In genomic region chr3:134357261-134357913, GRCh38 we compare ENCODE assay signal across 10 cellular contexts. TPM values are rescaled to one million over a fixed set of nuclear protein-coding genes. Genes with fewer than 3 reads are reported as not detected.
DNase-seq lines count a peak whose midpoint lies in the region; ATAC-seq and TF ChIP-seq lines count a peak whose summit lies in the region.
"Had no signal": no experiment of that assay in that cellular context is flagged by ENCODE, and none has a peak within 500 bp of the region (broad histone marks: within the 10 kb centered on the region; RNA-seq: fewer than 3 reads in every experiment).

No MANE protein-coding gene starts in this region.

- peaks cover 38% of the 10 kb centered on the region for H3K79me2 ChIP-seq in PC-3 (ENCODE audit: low read length)

- intact Hi-C loops in PC-3 (cut with micrococcal nuclease), result no loop called here
- intact Hi-C loops in dorsolateral prefrontal cortex (cut with DNase I), result no loop called here

- no peaks in the 10 kb centered on the region for H3K9me2 ChIP-seq in PC-3 (replicated peaks; ENCODE audit: low read length)

- POLR2A ChIA-PET in PC-3 (lab: Charles Lee; ENCODE audit: unreplicated experiment), result no interaction called here

- no peak overlapping the region for H3K9ac ChIP-seq in PC-3 (ENCODE audit: low read length)
- no peak overlapping the region for H3K9ac ChIP-seq in mucosa of rectum (ENCODE audit: low read depth in 1 of 2, low read length in 2 of 2)

- H3K9me3 ChIP-seq in PC-3 (ENCODE audit: low read length) (no peaks in the 10 kb centered on the region), mucosa of rectum (ENCODE audit: control insufficient read depth in 2 of 2, low read length in 2 of 2) (no peaks in the 10 kb centered on the region), thoracic aorta (no peaks in the 10 kb centered on the region)

- CTCF ChIA-PET in PC-3 (lab: Charles Lee), result interaction anchor here (0.5 kb wide), 1 partner anchor 537 kb away, joined by 3 read pairs; no protein-coding TSS in a partner anchor

- ATAC-seq in PC-3 (0 out of 2 replicates have a peak, but pooled peaks have one; percentile 4), thoracic aorta (ENCODE audit: insufficient number of reproducible peaks, low FRiP score, low read depth) (peak; percentile 44)

- H3K27ac ChIP-seq in PC-3 (ENCODE audit: low read length) (peak overlapping the region; percentile 76), dorsolateral prefrontal cortex (peak overlapping the region in 57 of 59 donors; percentile 23 to 100 (median 99)), mucosa of rectum (ENCODE audit: low read depth in 2 of 2, low read length in 2 of 2) (peak overlapping the region; percentile 45 to 52), thoracic aorta (peak overlapping the region; percentile 81 to 86)

- TSS peak; percentile 16 for BruUV-seq in PC-3 (replicated peaks; lab: Mats Ljungman, UMichigan)

- no peaks in the 10 kb centered on the region for H4K20me1 ChIP-seq in PC-3 (ENCODE audit: low read length)

- no peak for DNase-seq in PC-3
- DNase-seq in dorsolateral prefrontal cortex, result peak in 3 of 10 donors; percentile 19 to 33 (median 25)
- no peak for DNase-seq in thoracic aorta (ENCODE audit: low spot score)
- no peak for DNase-seq in NAMALWA (ENCODE audit: low spot score)
- DNase-seq in medulla oblongata (ENCODE audit: extremely low spot score), result no peak
- DNase-seq in NCI-H82 treated with DMSO at 0.1 percent for 48 hours (lab: John Stamatoyannopoulos, UW; ENCODE audit: unreplicated experiment), result no peak
- DNase-seq in hypothalamus (lab: John Stamatoyannopoulos, UW), result no peak
- DNase-seq: effector memory CD4-positive, alpha-beta T cell had no signal

- H2AFZ ChIP-seq in PC-3 (ENCODE audit: low read length), result no peak overlapping the region

- H3K4me3 ChIP-seq in PC-3 (ENCODE audit: low read length) (no peak overlapping the region), dorsolateral prefrontal cortex (no peak overlapping the region), mucosa of rectum (ENCODE audit: low read length in 2 of 2) (no peak overlapping the region), thoracic aorta (no peak overlapping the region)

- peaks cover 47% of the 10 kb centered on the region for H3K4me1 ChIP-seq in PC-3 (ENCODE audit: insufficient read depth, low read length)
- peaks cover 21 to 25% of the 10 kb centered on the region in 2 donors for H3K4me1 ChIP-seq in mucosa of rectum (ENCODE audit: control insufficient read depth in 2 of 2, insufficient read depth in 2 of 2, low read length in 2 of 2)
- peaks cover 44 to 66% of the 10 kb centered on the region in 2 donors for H3K4me1 ChIP-seq in thoracic aorta (ENCODE audit: control insufficient read depth in 1 of 2, low read depth in 2 of 2)

- H3K4me2 ChIP-seq in PC-3 (ENCODE audit: low read length), result peak overlapping the region; percentile 70

- H3F3A ChIP-seq in PC-3 (ENCODE audit: low read length, unreplicated experiment), result no peaks in the 10 kb centered on the region

- H3K27me3 ChIP-seq in PC-3 (ENCODE audit: low read length) (no peaks in the 10 kb centered on the region), dorsolateral prefrontal cortex (no peaks in the 10 kb centered on the region), mucosa of rectum (ENCODE audit: control insufficient read depth in 2 of 2, insufficient read depth in 2 of 2, low read length in 2 of 2) (no peaks in the 10 kb centered on the region), thoracic aorta (replicated peaks; ENCODE audit: insufficient read depth) (no peaks in the 10 kb centered on the region)

- TF ChIP-seq CTCF in PC-3 (conservative IDR thresholded peaks at IDR 0.05; ENCODE audit: low read depth, low read length) (no peak), dorsolateral prefrontal cortex (IDR thresholded peaks at IDR 0.05 in 54 of 56, conservative IDR thresholded peaks at IDR 0.05 in 2 of 56; ENCODE audit: low read depth in 1 of 56, partially characterized antibody in 56 of 56) (no peak), thoracic aorta (IDR thresholded peaks at IDR 0.05) (no peak)

- H3K36me3 ChIP-seq in PC-3 (ENCODE audit: low read depth, low read length), result peaks cover 73% of the 10 kb centered on the region
- H3K36me3 ChIP-seq in mucosa of rectum (ENCODE audit: control insufficient read depth in 2 of 2, insufficient read depth in 2 of 2, low read length in 2 of 2), result peaks cover 38 to 44% of the 10 kb centered on the region in 2 donors
- peaks cover 69% of the 10 kb centered on the region for H3K36me3 ChIP-seq in thoracic aorta

RNA-seq across cellular contexts. Expression of gene AMOTL2, which starts 16.9 kb away (rescaled TPM):
- total RNA-seq in PC-3 (2014; rRNA removed) (96.0 and 124 TPM in 2 replicates), dorsolateral prefrontal cortex (100 to 1,000 TPM in 24 of 120 experiments, 10 to 100 TPM in 96; 43.1 to 220 (median 75.3) TPM), thoracic aorta (100 to 1,000 TPM in 1 of 2 donors, 10 to 100 TPM in 1; 62.4 to 161 TPM)
- total RNA-seq: T-helper 2 cell treated with Interferon-gamma antibody and Interleukin-4, amounts not matched to agents 100 ng/mL and 5 ng/mL, for 36 hours had no signal

Comparison
In these comparisons a context has a peak if more than half of its experiments do, and no peak if none do; other contexts are left out.
1. H3K27ac ChIP-seq: peak in every context shown above with its lines; median percentile 99 in dorsolateral prefrontal cortex; 84 in thoracic aorta; 76 in PC-3; 48 in mucosa of rectum.